Comparison of ENCODE assay signal across 8 cellular contexts in genomic region chr11:122668562-122669090, GRCh38. TPM values are rescaled to one million over a fixed set of nuclear protein-coding genes. Genes with fewer than 3 reads are reported as not detected.
DNase-seq lines count a peak whose midpoint lies in the region; ATAC-seq and TF ChIP-seq lines count a peak whose summit lies in the region.

No MANE protein-coding gene starts in this region.

- TF ChIP-seq POLR2A in IMR-90 (IDR thresholded peaks at IDR 0.05; ENCODE audit: low read depth, low read length) = no peak

- H4K8ac ChIP-seq in IMR-90 (ENCODE audit: low read depth in 2 of 2, low read length in 2 of 2) = peak overlapping the region in 1 of 2 experiments; percentile 54; a peak in 2 of 4 replicates

- H4K5ac ChIP-seq in IMR-90 (ENCODE audit: low read depth, low read length) = peak overlapping the region; percentile 71; the same call in 1 of the 2 replicates

- dilution Hi-C loops in IMR-90 (cut with HindIII; ENCODE audit: low sequenced_read_pairs, unreplicated experiment) = no loop called here

- peak overlapping the region; percentile 69; the same call in 1 of the 2 replicates for H3K18ac ChIP-seq in IMR-90 (ENCODE audit: low read depth, low read length)

- peak overlapping the region; percentile 91; the same call in 1 of the 2 replicates for H3K23ac ChIP-seq in IMR-90 (ENCODE audit: low read depth, low read length)

- H2BK20ac ChIP-seq in IMR-90 (ENCODE audit: low read depth, low read length) = peak overlapping the region; percentile 89; the same call in 1 of the 2 replicates

- TF ChIP-seq RAD21 in IMR-90 (IDR thresholded peaks at IDR 0.05; ENCODE audit: low read length) = peak; percentile 11; the same call in 1 of the 2 replicates

- intact Hi-C loops in IMR-90 (cut with micrococcal nuclease) = no loop called here
- intact Hi-C loops in lower lobe of right lung (cut with DNase I) = no loop called here

- H2AK5ac ChIP-seq in IMR-90 (ENCODE audit: low read depth, low read length) = peak overlapping the region; percentile 91

- H3K56ac ChIP-seq in IMR-90 (ENCODE audit: extremely low read depth, insufficient read depth, low read length) = peak overlapping the region; percentile 4; the same call in 1 of the 2 replicates

- H2AK9ac ChIP-seq in IMR-90 (replicated peaks; ENCODE audit: low read depth, low read length, poor library complexity) = peak overlapping the region; percentile 80

- peaks cover 25% of the 10 kb centered on the region for H4K20me1 ChIP-seq in IMR-90 (ENCODE audit: insufficient read depth, low read length)

- H2AFZ ChIP-seq in IMR-90 (replicated peaks; ENCODE audit: low read length, poor library complexity) = no peak overlapping the region

- peak overlapping the region; percentile 88 for H3K14ac ChIP-seq in IMR-90 (replicated peaks; ENCODE audit: low read depth, low read length)

- peaks cover 0 to 5% (median 0%) of the 10 kb centered on the region in 7 donors for H3K9me3 Mint-ChIP-seq in CD4-positive, CD25-positive, alpha-beta regulatory T cell
- peaks cover 13% of the 10 kb centered on the region for H3K9me3 Mint-ChIP-seq in T-helper 2 cell treated with Interferon-gamma antibody and Interleukin-4, amounts not matched to agents 5 μg/mL and 100 μg/mL, for 36 hours

- peaks cover 9% of the 10 kb centered on the region for H3K36me3 ChIP-seq in CD4-positive, CD25-positive, alpha-beta regulatory T cell (ENCODE audit: control insufficient read depth, insufficient read depth, low read length)
- H3K36me3 ChIP-seq in IMR-90 (ENCODE audit: control insufficient read depth, insufficient read depth, low read length) = peaks cover 4% of the 10 kb centered on the region; the same call in 1 of the 2 replicates
- H3K36me3 ChIP-seq in lower lobe of right lung = no peaks in the 10 kb centered on the region

- peaks cover 53% of the 10 kb centered on the region for H3K4me1 ChIP-seq in CD4-positive, CD25-positive, alpha-beta regulatory T cell (ENCODE audit: control insufficient read depth, insufficient read depth, low read length, poor library complexity, severe bottlenecking)
- peaks cover 38% of the 10 kb centered on the region for H3K4me1 ChIP-seq in IMR-90 (ENCODE audit: control insufficient read depth, insufficient read depth, low read length)
- peaks cover 29% of the 10 kb centered on the region for H3K4me1 ChIP-seq in lower lobe of right lung

- peak overlapping the region; percentile 45 for H3K27ac ChIP-seq in CD4-positive, CD25-positive, alpha-beta regulatory T cell (ENCODE audit: insufficient read depth, low read length, poor library complexity, severe bottlenecking)
- no peak overlapping the region for H3K27ac ChIP-seq in IMR-90 (ENCODE audit: insufficient read depth, low read length)
- no peak overlapping the region for H3K27ac ChIP-seq in lower lobe of right lung

- WGBS in IMR-90 (ENCODE audit: extremely low coverage in 2 of 2, insufficient read length in 1 of 2), 2 experiments = no CpG with 5 or more reads among the region's 6 CpGs

- H3K9me1 ChIP-seq in IMR-90 (ENCODE audit: insufficient read depth, low read length) = peaks cover 39% of the 10 kb centered on the region

- peak overlapping the region; percentile 75 for H2BK120ac ChIP-seq in IMR-90 (ENCODE audit: low read depth, low read length)

- no peaks in the 10 kb centered on the region for H3K27me3 Mint-ChIP-seq in CD4-positive, CD25-positive, alpha-beta regulatory T cell
- H3K27me3 Mint-ChIP-seq in T-helper 2 cell treated with Interferon-gamma antibody and Interleukin-4, amounts not matched to agents 5 μg/mL and 100 μg/mL, for 36 hours (ENCODE audit: low read depth) = peaks cover 2% of the 10 kb centered on the region

- H3K4me2 ChIP-seq in IMR-90 (ENCODE audit: low read depth, low read length) = peak overlapping the region; percentile 7; the same call in 1 of the 2 replicates

- H3K79me1 ChIP-seq in IMR-90 (ENCODE audit: low read depth in 1 of 2, low read length in 2 of 2) = peaks cover 36 to 90% of the 10 kb centered on the region in 2 experiments

- peak overlapping the region; percentile 97 for H3K4ac ChIP-seq in IMR-90 (ENCODE audit: low read depth, low read length)

- peak; percentile 71 to 76 for ATAC-seq in CD4-positive, CD25-positive, alpha-beta regulatory T cell (ENCODE audit: low read depth in 2 of 2)
- ATAC-seq in IMR-90 (ENCODE audit: low read depth) (peak; percentile 40), esophagus mucosa (no peak), lower lobe of right lung (no peak)

- H3K4me1 Mint-ChIP-seq in CD4-positive, CD25-positive, alpha-beta regulatory T cell = peaks cover 22 to 90% (median 59%) of the 10 kb centered on the region in 4 donors
- peaks cover 41% of the 10 kb centered on the region for H3K4me1 Mint-ChIP-seq in T-helper 2 cell treated with Interferon-gamma antibody and Interleukin-4, amounts not matched to agents 5 μg/mL and 100 μg/mL, for 36 hours (ENCODE audit: low read depth)

- H3K9me3 ChIP-seq in CD4-positive, CD25-positive, alpha-beta regulatory T cell (ENCODE audit: control insufficient read depth in 2 of 2, low read length in 2 of 2) = no peaks in the 10 kb centered on the region
- H3K9me3 ChIP-seq in IMR-90 (ENCODE audit: control insufficient read depth, insufficient read depth, low read length) (peaks cover 4% of the 10 kb centered on the region), lower lobe of right lung (no peaks in the 10 kb centered on the region)

- H3K27me3 ChIP-seq in CD4-positive, CD25-positive, alpha-beta regulatory T cell (ENCODE audit: control insufficient read depth, insufficient read depth, low read length) = no peaks in the 10 kb centered on the region
- H3K27me3 ChIP-seq in IMR-90 (ENCODE audit: control insufficient read depth, insufficient read depth, low read length) (no peaks in the 10 kb centered on the region), lower lobe of right lung (ENCODE audit: low read depth) (no peaks in the 10 kb centered on the region)

- POLR2A ChIA-PET in IMR-90 (lab: Charles Lee; ENCODE audit: unreplicated experiment) = no interaction called here

- H3K27ac Mint-ChIP-seq in CD4-positive, CD25-positive, alpha-beta regulatory T cell = peak overlapping the region; percentile 94 to 95 (median 94)
- peak overlapping the region; percentile 73 for H3K27ac Mint-ChIP-seq in T-helper 2 cell treated with Interferon-gamma antibody and Interleukin-4, amounts not matched to agents 5 μg/mL and 100 μg/mL, for 36 hours

- TF ChIP-seq CTCF in IMR-90 (conservative IDR thresholded peaks at IDR 0.05; ENCODE audit: low read depth, low read length) (no peak), lower lobe of right lung (IDR thresholded peaks at IDR 0.05) (no peak)

- H2BK15ac ChIP-seq in IMR-90 (ENCODE audit: low read depth, low read length) = peak overlapping the region; percentile 73; the same call in 2 of the 3 replicates

- H3K4me3 ChIP-seq in CD4-positive, CD25-positive, alpha-beta regulatory T cell (ENCODE audit: low read depth, low read length) = peak overlapping the region; percentile 65
- H3K4me3 ChIP-seq in IMR-90 (ENCODE audit: insufficient read depth, low read depth, low read length) (no peak overlapping the region), lower lobe of right lung (no peak overlapping the region)

- peaks cover 28% of the 10 kb centered on the region for H3K36me3 Mint-ChIP-seq in CD4-positive, CD25-positive, alpha-beta regulatory T cell
- H3K36me3 Mint-ChIP-seq in T-helper 2 cell treated with Interferon-gamma antibody and Interleukin-4, amounts not matched to agents 5 μg/mL and 100 μg/mL, for 36 hours (ENCODE audit: low read depth) = peaks cover 18% of the 10 kb centered on the region

- no peak overlapping the region for H3K9ac ChIP-seq in IMR-90 (ENCODE audit: low read depth, low read length)

- DNase-seq in CD4-positive, CD25-positive, alpha-beta regulatory T cell = peak in 2 of 3 donors; percentile 57 to 81
- DNase-seq in IMR-90 (peak; percentile 98), glomerular visceral epithelial cell (ENCODE audit: extremely low spot score) (peak; percentile 42), CD1c-positive myeloid dendritic cell (ENCODE audit: extremely low spot score) (no peak), lower lobe of right lung (no peak)
- DNase-seq in T-helper 2 cell treated with Interferon-gamma antibody and Interleukin-4, amounts not matched to agents 5 μg/mL and 100 μg/mL, for 36 hours (ENCODE audit: low spot score) = no peak
- DNase-seq in stimulated activated CD4-positive, alpha-beta T cell treated with anti-CD3 and anti-CD28 coated beads, Interleukin-1b, Interleukin-23, amount 100 ng/mL, for 48 hours = no peak

- CTCF ChIA-PET in IMR-90 (lab: Yijun Ruan, JAX) = interaction anchor here (0.7 to 0.9 kb wide), 3 partner anchors 35 to 116 kb away, joined by 3 to 4 read pairs (median 3); no protein-coding TSS in a partner anchor

- H2BK5ac ChIP-seq in IMR-90 (ENCODE audit: low read depth, low read length, poor library complexity, severe bottlenecking) = peak overlapping the region; percentile 83

- H3K4me3 Mint-ChIP-seq in CD4-positive, CD25-positive, alpha-beta regulatory T cell = peak overlapping the region; percentile 19 to 89 (median 74)
- H3K4me3 Mint-ChIP-seq in T-helper 2 cell treated with Interferon-gamma antibody and Interleukin-4, amounts not matched to agents 5 μg/mL and 100 μg/mL, for 36 hours = peak overlapping the region; percentile 56

- no TSS peak for BruUV-seq in IMR-90 (replicated peaks; lab: Mats Ljungman, UMichigan)

- H4K91ac ChIP-seq in IMR-90 (ENCODE audit: insufficient read depth, low read depth, low read length) = peak overlapping the region; percentile 81; the same call in 1 of the 2 replicates

- in situ Hi-C loops in IMR-90 (cut with MboI; ENCODE audit: low sequenced_read_pairs) = no loop called here

TF ChIP-seq in IMR-90, 13 proteins besides CTCF, POLR2A, EP300 and RAD21 (continues in another document):
- TF ChIP-seq ELK1 (IDR thresholded peaks at IDR 0.05; ENCODE audit: borderline replicate concordance, low read depth, low read length) (no peak), BHLHE40 (IDR thresholded peaks at IDR 0.05; ENCODE audit: low read depth, low read length) (no peak), MAZ (IDR thresholded peaks at IDR 0.05; ENCODE audit: borderline replicate concordance, low read depth, low read length) (no peak), MAFK (IDR thresholded peaks at IDR 0.05; ENCODE audit: low read depth, low read length) (no peak)

RNA-seq across cellular contexts. Expression of gene UBASH3B, which starts 13.1 kb away (rescaled TPM):
- total RNA-seq in CD4-positive, CD25-positive, alpha-beta regulatory T cell = 57.6 TPM
- 10 to 100 TPM; 14.2 to 21.4 (median 18.1) TPM for polyA plus RNA-seq in CD4-positive, CD25-positive, alpha-beta regulatory T cell
- 48.0 and 48.6 TPM in 2 replicates for total RNA-seq in IMR-90 (2012; rRNA removed)
- 27.2 and 28.5 TPM in 2 replicates for polyA plus RNA-seq in IMR-90 (2012; rRNA removed)
- polyA plus RNA-seq in IMR-90 (2012; cell fraction: cytosol; rRNA removed) = 21.2 and 31.1 TPM in 2 replicates
- 23.4 and 27.3 TPM in 2 replicates for polyA plus RNA-seq in IMR-90 (2012; cell fraction: nucleus; rRNA removed; ENCODE audit: low replicate concordance)
- total RNA-seq in esophagus mucosa = 13.9 TPM
- total RNA-seq in lower lobe of right lung = 64.7 TPM

Comparison
In these comparisons a context has a peak if more than half of its experiments do, and no peak if none do; other contexts are left out.
1. ATAC-seq: peak in CD4-positive, CD25-positive, alpha-beta regulatory T cell (2 of 2) and IMR-90 (single experiment); none in esophagus mucosa (single experiment) and lower lobe of right lung (0 of 2).
2. DNase-seq: peak in CD4-positive, CD25-positive, alpha-beta regulatory T cell (2 of 3), IMR-90 (single experiment) and glomerular visceral epithelial cell (single experiment); none in T-helper 2 cell treated with Interferon-gamma antibody and Interleukin-4, amounts not matched to agents 5 μg/mL and 100 μg/mL, for 36 hours (single experiment), stimulated activated CD4-positive, alpha-beta T cell treated with anti-CD3 and anti-CD28 coated beads, Interleukin-1b, Interleukin-23, amount 100 ng/mL, for 48 hours (single experiment), CD1c-positive myeloid dendritic cell (single experiment) and lower lobe of right lung (single experiment).